ENCODE assay signal across 8 cellular contexts in the genomic region with DNA sequence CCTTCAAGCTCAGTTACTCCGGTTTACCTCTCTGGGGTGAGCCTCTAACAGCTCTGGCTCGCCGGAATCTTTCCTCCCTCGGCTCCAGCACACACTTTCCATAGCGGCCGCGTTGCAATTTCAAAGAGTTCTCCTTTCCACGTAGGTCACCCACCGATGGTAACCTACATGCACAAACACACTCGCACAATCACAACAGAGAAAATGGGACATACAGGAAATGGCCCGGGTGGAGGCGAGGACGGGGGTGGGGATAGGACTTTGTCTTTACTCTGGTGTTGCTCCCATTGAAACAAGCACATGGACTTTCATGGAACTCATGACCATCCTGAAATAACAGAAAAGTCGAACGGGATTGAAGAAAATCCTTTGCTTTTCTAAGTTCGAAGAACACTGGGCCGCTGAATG. TPM values are rescaled to one million over a fixed set of nuclear protein-coding genes. Genes with fewer than 3 reads are reported as not detected.
DNase-seq lines count a peak whose midpoint lies in the region; ATAC-seq and TF ChIP-seq lines count a peak whose summit lies in the region.

No MANE protein-coding gene starts in this region.

- peaks cover 46 to 50% of the 10 kb centered on the region in 2 donors for H3K27me3 Mint-ChIP-seq in CD4-positive, alpha-beta memory T cell
- H3K27me3 Mint-ChIP-seq in activated CD4-positive, alpha-beta memory T cell treated with anti-CD3 and anti-CD28 coated beads for 36 hours, result peaks cover 48% of the 10 kb centered on the region

- no peaks in the 10 kb centered on the region for H3K36me3 ChIP-seq in CD4-positive, alpha-beta memory T cell (ENCODE audit: insufficient read depth, low read length)

- peaks cover 28% of the 10 kb centered on the region for H3K27me3 ChIP-seq in CD4-positive, alpha-beta memory T cell (ENCODE audit: insufficient read depth, low read length)
- H3K27me3 ChIP-seq in HL-60 (ENCODE audit: insufficient read depth, poor library complexity, severe bottlenecking), result no peaks in the 10 kb centered on the region

- H3K36me3 Mint-ChIP-seq in CD4-positive, alpha-beta memory T cell, result peaks cover 0 to 3% of the 10 kb centered on the region in 2 donors
- H3K36me3 Mint-ChIP-seq in activated CD4-positive, alpha-beta memory T cell treated with anti-CD3 and anti-CD28 coated beads for 36 hours, result no peaks in the 10 kb centered on the region

- peaks cover 15% of the 10 kb centered on the region for H3K4me1 ChIP-seq in CD4-positive, alpha-beta memory T cell (ENCODE audit: insufficient read depth, low read length)

- no peaks in the 10 kb centered on the region for H3K9me3 ChIP-seq in CD4-positive, alpha-beta memory T cell (ENCODE audit: control insufficient read depth in 1 of 2, low read length in 2 of 2)

- H3K4me3 Mint-ChIP-seq in CD4-positive, alpha-beta memory T cell, result peak overlapping the region; percentile 69 to 83 (median 78)
- peak overlapping the region; percentile 61 for H3K4me3 Mint-ChIP-seq in activated CD4-positive, alpha-beta memory T cell treated with anti-CD3 and anti-CD28 coated beads for 36 hours

- H3K4me1 Mint-ChIP-seq in CD4-positive, alpha-beta memory T cell, result peaks cover 8 to 18% (median 8%) of the 10 kb centered on the region in 4 donors
- H3K4me1 Mint-ChIP-seq in activated CD4-positive, alpha-beta memory T cell treated with anti-CD3 and anti-CD28 coated beads for 36 hours (ENCODE audit: low read depth), result peaks cover 8% of the 10 kb centered on the region

- no peak overlapping the region for H3K27ac Mint-ChIP-seq in CD4-positive, alpha-beta memory T cell
- H3K27ac Mint-ChIP-seq in activated CD4-positive, alpha-beta memory T cell treated with anti-CD3 and anti-CD28 coated beads for 36 hours, result no peak overlapping the region

- H3K27ac ChIP-seq in CD4-positive, alpha-beta memory T cell (ENCODE audit: low read depth, low read length), result no peak overlapping the region
- no peak overlapping the region for H3K27ac ChIP-seq in HL-60 (replicated peaks)

- DNase-seq in CD4-positive, alpha-beta memory T cell, result no peak
- peak in 1 of 2 experiments; percentile 13 for DNase-seq in HL-60 (ENCODE audit: low read depth in 1 of 2, low spot score in 1 of 2)
- peak; percentile 16 for DNase-seq in activated CD4-positive, alpha-beta memory T cell treated with anti-CD3 and anti-CD28 coated beads for 36 hours
- DNase-seq in glomerular visceral epithelial cell (ENCODE audit: extremely low spot score), result peak; percentile 50
- DNase-seq in retinal pigment epithelial cell (ENCODE audit: low read depth), result no peak
- DNase-seq in central memory CD4-positive, alpha-beta T cell, result no peak
- no peak for DNase-seq in AML-193 (lab: John Stamatoyannopoulos, UW)

- TF ChIP-seq CTCF in HL-60 (IDR thresholded peaks at IDR 0.05; ENCODE audit: insufficient read depth, low read length) (no peak), retinal pigment epithelial cell (conservative IDR thresholded peaks at IDR 0.05; ENCODE audit: low read depth, low read length) (no peak)

- peaks cover 0 to 6% (median 0%) of the 10 kb centered on the region in 8 donors for H3K9me3 Mint-ChIP-seq in CD4-positive, alpha-beta memory T cell
- H3K9me3 Mint-ChIP-seq in activated CD4-positive, alpha-beta memory T cell treated with anti-CD3 and anti-CD28 coated beads for 36 hours, result no peaks in the 10 kb centered on the region

- intact Hi-C loops in CD4-positive, alpha-beta memory T cell (cut with micrococcal nuclease), result no loop called here
- intact Hi-C loops in activated CD4-positive, alpha-beta memory T cell treated with anti-CD3 and anti-CD28 coated beads for 36 hours (cut with micrococcal nuclease), result no loop called here

- no peak overlapping the region for H3K4me3 ChIP-seq in CD4-positive, alpha-beta memory T cell (ENCODE audit: low read length in 2 of 2)
- H3K4me3 ChIP-seq in HL-60 (replicated peaks; ENCODE audit: insufficient read depth, low read length), result peak overlapping the region; percentile 53
- H3K4me3 ChIP-seq in retinal pigment epithelial cell (ENCODE audit: low read length), result peak overlapping the region; percentile 88

- CTCF ChIA-PET in CD4-positive, alpha-beta memory T cell (lab: Charles Lee; ENCODE audit: partially characterized antibody), result no interaction called here
- CTCF ChIA-PET in activated CD4-positive, alpha-beta memory T cell treated with anti-CD3 and anti-CD28 coated beads for 36 hours (lab: Charles Lee), result no interaction called here

- POLR2A ChIA-PET in CD4-positive, alpha-beta memory T cell (lab: Charles Lee; ENCODE audit: partially characterized antibody), result no interaction called here
- POLR2A ChIA-PET in activated CD4-positive, alpha-beta memory T cell treated with anti-CD3 and anti-CD28 coated beads for 36 hours (lab: Charles Lee), result no interaction called here

- ATAC-seq in GM18861 (IDR thresholded peaks at IDR 0.05; ENCODE audit: unreplicated experiment), result no peak

RNA-seq across cellular contexts. Expression of a gene that starts 1.2 kb away (rescaled TPM):
- 1 to 10 TPM; 2.7 TPM for total RNA-seq in CD4-positive, alpha-beta memory T cell
- polyA plus RNA-seq in CD4-positive, alpha-beta memory T cell, result under 1 TPM; 0.25 to 0.40 TPM
- total RNA-seq in activated CD4-positive, alpha-beta memory T cell treated with anti-CD3 and anti-CD28 coated beads for 36 hours, result under 1 TPM; 0.05 to 0.19 TPM

Comparison
In these comparisons a context has a peak if more than half of its experiments do, and no peak if none do; other contexts are left out.
1. DNase-seq: peak in activated CD4-positive, alpha-beta memory T cell treated with anti-CD3 and anti-CD28 coated beads for 36 hours (single experiment) and glomerular visceral epithelial cell (single experiment); none in CD4-positive, alpha-beta memory T cell (0 of 5), retinal pigment epithelial cell (single experiment), central memory CD4-positive, alpha-beta T cell (single experiment) and AML-193 (0 of 2).
2. H3K4me3 ChIP-seq: peak in HL-60 (single experiment) and retinal pigment epithelial cell (single experiment); none in CD4-positive, alpha-beta memory T cell (0 of 2).